ENCODE assay signal across 15 cellular contexts in genomic region chr10:19966751-19967150, GRCh38.
A peak's percentile ranks its signal among the peaks of the same experiment; 100 is the strongest.
DNase-seq lines count a peak whose midpoint lies in the region; ATAC-seq and TF ChIP-seq lines count a peak whose summit lies in the region.
"Had no signal": no experiment of that assay in that cellular context is flagged by ENCODE, and none has a peak within 500 bp of the region (broad histone marks: within the 10 kb centered on the region; RNA-seq: fewer than 3 reads in every experiment).

No MANE protein-coding gene starts in this region.

- H3K27ac ChIP-seq in A673 (ENCODE audit: low read depth, low read length, poor library complexity, severe bottlenecking) = peak overlapping the region; percentile 66
- peak overlapping the region in 49 of 59 donors; percentile 0 to 97 (median 59) for H3K27ac ChIP-seq in dorsolateral prefrontal cortex
- H3K27ac ChIP-seq in mesodermal cell (ENCODE audit: low read depth, low read length, severe bottlenecking) = peak overlapping the region; percentile 46
- no peak overlapping the region for H3K27ac ChIP-seq in sigmoid colon
- H3K27ac ChIP-seq: A549, left lung had no signal

- intact Hi-C loops in A673 (cut with micrococcal nuclease; ENCODE audit: unreplicated experiment) = no loop called here
- intact Hi-C loops in dorsolateral prefrontal cortex (cut with DNase I) = no loop called here
- intact Hi-C loops in sigmoid colon (cut with DNase I) = no loop called here

- BruUV-seq in A673 (replicated peaks; lab: Mats Ljungman, UMichigan) = no TSS peak

- ATAC-seq in HG02571 (IDR thresholded peaks at IDR 0.05; ENCODE audit: unreplicated experiment) (no peak), HG03432 (IDR thresholded peaks at IDR 0.05; ENCODE audit: unreplicated experiment) (no peak)
- ATAC-seq: A549, left lung had no signal

- no peak for TF ChIP-seq POLR2A in sigmoid colon (IDR thresholded peaks at IDR 0.05)

- DNase-seq in A673 (ENCODE audit: low spot score) (peak; percentile 86), NCI-H82 (lab: John Stamatoyannopoulos, UW) (peak; percentile 85), dorsolateral prefrontal cortex (no peak), sigmoid colon (no peak)
- no peak for DNase-seq in activated CD4-positive, alpha-beta T cell treated with anti-CD3 and anti-CD28 coated beads for 4 hours
- DNase-seq: activated CD8-positive, alpha-beta memory T cell treated with anti-CD3 and anti-CD28 coated beads, Interleukin-2, amount 50 U/mL, for 48 hours; activated naive CD4-positive, alpha-beta T cell treated with anti-CD3 and anti-CD28 coated beads, Interleukin-2, amount 50 U/mL, for 16 hours; CD4-positive, alpha-beta memory T cell; HFFc6; left lung; NCI-H1694 treated with DMSO at 0.1 percent for 48 hours had no signal

- no peak for TF ChIP-seq CTCF in A673 (conservative IDR thresholded peaks at IDR 0.05; ENCODE audit: low read depth, low read length)
- no peak for TF ChIP-seq CTCF in dorsolateral prefrontal cortex (IDR thresholded peaks at IDR 0.05 in 54 of 56, conservative IDR thresholded peaks at IDR 0.05 in 2 of 56; ENCODE audit: low read depth in 1 of 56, partially characterized antibody in 56 of 56)
- TF ChIP-seq CTCF in sigmoid colon (IDR thresholded peaks at IDR 0.05) = no peak

- no peaks in the 10 kb centered on the region for H3K36me3 ChIP-seq in A673 (ENCODE audit: insufficient read depth, low read length, poor library complexity, severe bottlenecking)
- H3K36me3 ChIP-seq in mesodermal cell (ENCODE audit: control insufficient read depth, insufficient read depth, low read length) = no peaks in the 10 kb centered on the region
- H3K36me3 ChIP-seq in sigmoid colon = no peaks in the 10 kb centered on the region
- H3K36me3 ChIP-seq: left lung had no signal

- TF ChIP-seq EP300 in sigmoid colon (IDR thresholded peaks at IDR 0.05) = no peak

- 5 to 11% methylated on average over 3 to 6 of the region's 7 CpGs for WGBS in mesodermal cell (ENCODE audit: insufficient coverage in 2 of 2), 2 experiments
- WGBS in sigmoid colon, 2 donors = 82 to 85% methylated on average over 7 of the region's 7 CpGs

- POLR2A ChIA-PET in A673 (lab: Charles Lee; ENCODE audit: low non-redundant PET) = no interaction called here

- no peaks in the 10 kb centered on the region for H3K9me3 ChIP-seq in A673 (ENCODE audit: low read depth, low read length, poor library complexity, severe bottlenecking)
- H3K9me3 ChIP-seq in mesodermal cell (ENCODE audit: control insufficient read depth, low read length) = no peaks in the 10 kb centered on the region
- H3K9me3 ChIP-seq in sigmoid colon = no peaks in the 10 kb centered on the region
- H3K9me3 ChIP-seq: A549, left lung had no signal

- CTCF ChIA-PET in A673 (lab: Charles Lee) = no interaction called here

- H3K4me3 ChIP-seq in A673 (ENCODE audit: low read depth, low read length, poor library complexity, severe bottlenecking) (peak overlapping the region; percentile 7), dorsolateral prefrontal cortex (no peak overlapping the region), mesodermal cell (ENCODE audit: extremely low read depth, insufficient read depth, low read length, poor library complexity, severe bottlenecking) (no peak overlapping the region), sigmoid colon (no peak overlapping the region)
- H3K4me3 ChIP-seq: A549, left lung had no signal

- H3K4me1 ChIP-seq in A673 (ENCODE audit: insufficient read depth, low read length, poor library complexity, severe bottlenecking) (peaks cover 78% of the 10 kb centered on the region), mesodermal cell (ENCODE audit: control insufficient read depth, insufficient read depth, low read length, poor library complexity, severe bottlenecking) (peaks cover 4% of the 10 kb centered on the region), sigmoid colon (peaks cover 0 to 9% (median 4%) of the 10 kb centered on the region in 4 donors)
- H3K4me1 ChIP-seq: A549, left lung had no signal

- H3K27me3 ChIP-seq in A673 (replicated peaks; ENCODE audit: insufficient read depth, low read depth, low read length, poor library complexity) = no peaks in the 10 kb centered on the region
- no peaks in the 10 kb centered on the region for H3K27me3 ChIP-seq in dorsolateral prefrontal cortex
- no peaks in the 10 kb centered on the region for H3K27me3 ChIP-seq in sigmoid colon
- H3K27me3 ChIP-seq: left lung had no signal

Comparison
In these comparisons a context has a peak if more than half of its experiments do, and no peak if none do; other contexts are left out.
1. DNase-seq: peak in A673 (single experiment) and NCI-H82 (single experiment); none in dorsolateral prefrontal cortex (0 of 10), sigmoid colon (single experiment) and activated CD4-positive, alpha-beta T cell treated with anti-CD3 and anti-CD28 coated beads for 4 hours (0 of 2).
2. H3K27ac ChIP-seq: peak in A673 (single experiment), dorsolateral prefrontal cortex (49 of 59) and mesodermal cell (single experiment); none in sigmoid colon (0 of 4).